Comparison of ENCODE assay signal across 8 cellular contexts in the genomic region with DNA sequence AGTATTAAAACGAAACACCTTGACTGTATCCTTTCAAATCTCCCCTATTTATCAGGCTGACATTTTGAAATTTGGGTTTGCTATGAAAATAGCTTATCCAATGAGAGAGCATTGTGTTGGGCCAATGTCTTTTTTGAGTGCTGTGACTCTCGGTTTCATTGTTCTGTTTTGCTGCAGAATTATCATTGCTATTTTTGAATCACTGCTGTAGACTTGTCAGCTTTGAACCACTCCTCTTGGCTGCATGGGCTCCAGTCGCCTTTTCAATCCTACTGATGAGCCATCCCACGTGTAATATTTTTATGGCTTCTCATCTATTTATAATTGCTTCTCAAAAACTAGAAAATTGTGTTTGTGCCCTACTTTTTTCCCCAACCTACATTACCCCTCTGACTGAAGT.
"Had no signal": no experiment of that assay in that cellular context is flagged by ENCODE, and none has a peak within 500 bp of the region (broad histone marks: within the 10 kb centered on the region; RNA-seq: fewer than 3 reads in every experiment).

No MANE protein-coding gene starts in this region.

- ATAC-seq: GM12878 had no signal

- H3K4me3 ChIP-seq: GM12878 had no signal

- DNase-seq: GDM1, GF-D8 had no signal

- FAIRE-seq: G401.6, GM12878, GM12891, GM12892, GM18507, GM19239 had no signal
